In the genomic region with DNA sequence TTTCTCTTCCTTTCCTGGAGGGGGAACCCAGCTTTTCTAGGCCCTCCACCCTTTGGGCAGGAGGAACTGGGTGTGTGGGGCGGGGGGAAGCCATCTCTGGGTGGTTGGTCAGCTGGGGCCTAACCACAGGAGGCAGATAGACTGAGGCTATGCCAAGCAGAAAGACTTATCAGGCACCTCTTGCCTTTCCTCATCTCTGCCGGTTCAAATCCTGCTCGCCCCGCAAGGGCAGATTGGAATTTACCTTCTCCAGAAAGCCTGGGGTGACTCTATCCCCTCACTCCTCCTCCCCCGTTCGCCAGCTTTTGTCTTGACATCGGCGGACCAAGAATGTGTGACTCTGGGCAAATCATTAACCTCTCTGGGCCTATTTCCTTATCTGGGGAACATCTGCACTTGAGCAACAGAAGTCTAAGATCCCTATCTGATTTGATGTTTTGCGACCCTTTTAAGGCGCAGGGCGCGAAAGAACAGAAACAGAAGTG, we compare ENCODE assay signal across 1 cellular context.
TF ChIP-seq lines count a peak whose summit lies in the region.

No MANE protein-coding gene starts in this region.

TF ChIP-seq in K562, 482 proteins besides CTCF, POLR2A, EP300 and RAD21 (continued from another document and continues in another):
- TF ChIP-seq, protein P1, sequence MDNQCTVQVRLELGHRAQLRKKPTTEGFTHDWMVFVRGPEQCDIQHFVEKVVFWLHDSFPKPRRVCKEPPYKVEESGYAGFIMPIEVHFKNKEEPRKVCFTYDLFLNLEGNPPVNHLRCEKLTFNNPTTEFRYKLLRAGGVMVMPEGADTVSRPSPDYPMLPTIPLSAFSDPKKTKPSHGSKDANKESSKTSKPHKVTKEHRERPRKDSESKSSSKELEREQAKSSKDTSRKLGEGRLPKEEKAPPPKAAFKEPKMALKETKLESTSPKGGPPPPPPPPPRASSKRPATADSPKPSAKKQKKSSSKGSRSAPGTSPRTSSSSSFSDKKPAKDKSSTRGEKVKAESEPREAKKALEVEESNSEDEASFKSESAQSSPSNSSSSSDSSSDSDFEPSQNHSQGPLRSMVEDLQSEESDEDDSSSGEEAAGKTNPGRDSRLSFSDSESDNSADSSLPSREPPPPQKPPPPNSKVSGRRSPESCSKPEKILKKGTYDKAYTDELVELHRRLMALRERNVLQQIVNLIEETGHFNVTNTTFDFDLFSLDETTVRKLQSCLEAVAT (IDR thresholded peaks at IDR 0.05), result peak in 1 of 2 experiments; percentile 64; a peak in 1 of 4 replicates
- no peak for TF ChIP-seq LARP7 (IDR thresholded peaks at IDR 0.05)
- no peak for TF ChIP-seq MAFG (tag; conservative IDR thresholded peaks at IDR 0.05)
- TF ChIP-seq, protein P2, sequence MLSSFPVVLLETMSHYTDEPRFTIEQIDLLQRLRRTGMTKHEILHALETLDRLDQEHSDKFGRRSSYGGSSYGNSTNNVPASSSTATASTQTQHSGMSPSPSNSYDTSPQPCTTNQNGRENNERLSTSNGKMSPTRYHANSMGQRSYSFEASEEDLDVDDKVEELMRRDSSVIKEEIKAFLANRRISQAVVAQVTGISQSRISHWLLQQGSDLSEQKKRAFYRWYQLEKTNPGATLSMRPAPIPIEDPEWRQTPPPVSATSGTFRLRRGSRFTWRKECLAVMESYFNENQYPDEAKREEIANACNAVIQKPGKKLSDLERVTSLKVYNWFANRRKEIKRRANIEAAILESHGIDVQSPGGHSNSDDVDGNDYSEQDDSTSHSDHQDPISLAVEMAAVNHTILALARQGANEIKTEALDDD (IDR thresholded peaks at IDR 0.05), result 0 out of 2 replicates have a peak, but pooled peaks have one; percentile 26
- TF ChIP-seq SMARCE1 (IDR thresholded peaks at IDR 0.05), result peak; percentile 74; the same call in 1 of the 2 replicates
- TF ChIP-seq, protein P3, sequence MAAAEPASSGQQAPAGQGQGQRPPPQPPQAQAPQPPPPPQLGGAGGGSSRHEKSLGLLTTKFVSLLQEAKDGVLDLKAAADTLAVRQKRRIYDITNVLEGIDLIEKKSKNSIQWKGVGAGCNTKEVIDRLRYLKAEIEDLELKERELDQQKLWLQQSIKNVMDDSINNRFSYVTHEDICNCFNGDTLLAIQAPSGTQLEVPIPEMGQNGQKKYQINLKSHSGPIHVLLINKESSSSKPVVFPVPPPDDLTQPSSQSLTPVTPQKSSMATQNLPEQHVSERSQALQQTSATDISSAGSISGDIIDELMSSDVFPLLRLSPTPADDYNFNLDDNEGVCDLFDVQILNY (CRISPR knock-in tag; IDR thresholded peaks at IDR 0.05), result no peak
- peak; percentile 50 for TF ChIP-seq GATA2 (CRISPR knock-in tag; IDR thresholded peaks at IDR 0.05)
- TF ChIP-seq BRD9 (IDR thresholded peaks at IDR 0.05; ENCODE audit: low read depth, partially characterized antibody), result peak; percentile 76
- peak; percentile 47; the same call in 1 of the 2 replicates for TF ChIP-seq SPI1 (IDR thresholded peaks at IDR 0.05; ENCODE audit: borderline replicate concordance, low read depth, low read length)
- 0 out of 3 replicates have a peak, but pooled peaks of 1 of the 2 experiments have one; percentile 10 for TF ChIP-seq CBX3 (IDR thresholded peaks at IDR 0.05; ENCODE audit: borderline replicate concordance in 1 of 2, low read length in 2 of 2)
- TF ChIP-seq FOXJ2 (tag; IDR thresholded peaks at IDR 0.05), result peak; percentile 17; the same call in 1 of the 2 replicates
- peak; percentile 57; the same call in 1 of the 2 replicates for TF ChIP-seq CBFB (CRISPR knock-in tag; IDR thresholded peaks at IDR 0.05)
- TF ChIP-seq, protein P4, sequence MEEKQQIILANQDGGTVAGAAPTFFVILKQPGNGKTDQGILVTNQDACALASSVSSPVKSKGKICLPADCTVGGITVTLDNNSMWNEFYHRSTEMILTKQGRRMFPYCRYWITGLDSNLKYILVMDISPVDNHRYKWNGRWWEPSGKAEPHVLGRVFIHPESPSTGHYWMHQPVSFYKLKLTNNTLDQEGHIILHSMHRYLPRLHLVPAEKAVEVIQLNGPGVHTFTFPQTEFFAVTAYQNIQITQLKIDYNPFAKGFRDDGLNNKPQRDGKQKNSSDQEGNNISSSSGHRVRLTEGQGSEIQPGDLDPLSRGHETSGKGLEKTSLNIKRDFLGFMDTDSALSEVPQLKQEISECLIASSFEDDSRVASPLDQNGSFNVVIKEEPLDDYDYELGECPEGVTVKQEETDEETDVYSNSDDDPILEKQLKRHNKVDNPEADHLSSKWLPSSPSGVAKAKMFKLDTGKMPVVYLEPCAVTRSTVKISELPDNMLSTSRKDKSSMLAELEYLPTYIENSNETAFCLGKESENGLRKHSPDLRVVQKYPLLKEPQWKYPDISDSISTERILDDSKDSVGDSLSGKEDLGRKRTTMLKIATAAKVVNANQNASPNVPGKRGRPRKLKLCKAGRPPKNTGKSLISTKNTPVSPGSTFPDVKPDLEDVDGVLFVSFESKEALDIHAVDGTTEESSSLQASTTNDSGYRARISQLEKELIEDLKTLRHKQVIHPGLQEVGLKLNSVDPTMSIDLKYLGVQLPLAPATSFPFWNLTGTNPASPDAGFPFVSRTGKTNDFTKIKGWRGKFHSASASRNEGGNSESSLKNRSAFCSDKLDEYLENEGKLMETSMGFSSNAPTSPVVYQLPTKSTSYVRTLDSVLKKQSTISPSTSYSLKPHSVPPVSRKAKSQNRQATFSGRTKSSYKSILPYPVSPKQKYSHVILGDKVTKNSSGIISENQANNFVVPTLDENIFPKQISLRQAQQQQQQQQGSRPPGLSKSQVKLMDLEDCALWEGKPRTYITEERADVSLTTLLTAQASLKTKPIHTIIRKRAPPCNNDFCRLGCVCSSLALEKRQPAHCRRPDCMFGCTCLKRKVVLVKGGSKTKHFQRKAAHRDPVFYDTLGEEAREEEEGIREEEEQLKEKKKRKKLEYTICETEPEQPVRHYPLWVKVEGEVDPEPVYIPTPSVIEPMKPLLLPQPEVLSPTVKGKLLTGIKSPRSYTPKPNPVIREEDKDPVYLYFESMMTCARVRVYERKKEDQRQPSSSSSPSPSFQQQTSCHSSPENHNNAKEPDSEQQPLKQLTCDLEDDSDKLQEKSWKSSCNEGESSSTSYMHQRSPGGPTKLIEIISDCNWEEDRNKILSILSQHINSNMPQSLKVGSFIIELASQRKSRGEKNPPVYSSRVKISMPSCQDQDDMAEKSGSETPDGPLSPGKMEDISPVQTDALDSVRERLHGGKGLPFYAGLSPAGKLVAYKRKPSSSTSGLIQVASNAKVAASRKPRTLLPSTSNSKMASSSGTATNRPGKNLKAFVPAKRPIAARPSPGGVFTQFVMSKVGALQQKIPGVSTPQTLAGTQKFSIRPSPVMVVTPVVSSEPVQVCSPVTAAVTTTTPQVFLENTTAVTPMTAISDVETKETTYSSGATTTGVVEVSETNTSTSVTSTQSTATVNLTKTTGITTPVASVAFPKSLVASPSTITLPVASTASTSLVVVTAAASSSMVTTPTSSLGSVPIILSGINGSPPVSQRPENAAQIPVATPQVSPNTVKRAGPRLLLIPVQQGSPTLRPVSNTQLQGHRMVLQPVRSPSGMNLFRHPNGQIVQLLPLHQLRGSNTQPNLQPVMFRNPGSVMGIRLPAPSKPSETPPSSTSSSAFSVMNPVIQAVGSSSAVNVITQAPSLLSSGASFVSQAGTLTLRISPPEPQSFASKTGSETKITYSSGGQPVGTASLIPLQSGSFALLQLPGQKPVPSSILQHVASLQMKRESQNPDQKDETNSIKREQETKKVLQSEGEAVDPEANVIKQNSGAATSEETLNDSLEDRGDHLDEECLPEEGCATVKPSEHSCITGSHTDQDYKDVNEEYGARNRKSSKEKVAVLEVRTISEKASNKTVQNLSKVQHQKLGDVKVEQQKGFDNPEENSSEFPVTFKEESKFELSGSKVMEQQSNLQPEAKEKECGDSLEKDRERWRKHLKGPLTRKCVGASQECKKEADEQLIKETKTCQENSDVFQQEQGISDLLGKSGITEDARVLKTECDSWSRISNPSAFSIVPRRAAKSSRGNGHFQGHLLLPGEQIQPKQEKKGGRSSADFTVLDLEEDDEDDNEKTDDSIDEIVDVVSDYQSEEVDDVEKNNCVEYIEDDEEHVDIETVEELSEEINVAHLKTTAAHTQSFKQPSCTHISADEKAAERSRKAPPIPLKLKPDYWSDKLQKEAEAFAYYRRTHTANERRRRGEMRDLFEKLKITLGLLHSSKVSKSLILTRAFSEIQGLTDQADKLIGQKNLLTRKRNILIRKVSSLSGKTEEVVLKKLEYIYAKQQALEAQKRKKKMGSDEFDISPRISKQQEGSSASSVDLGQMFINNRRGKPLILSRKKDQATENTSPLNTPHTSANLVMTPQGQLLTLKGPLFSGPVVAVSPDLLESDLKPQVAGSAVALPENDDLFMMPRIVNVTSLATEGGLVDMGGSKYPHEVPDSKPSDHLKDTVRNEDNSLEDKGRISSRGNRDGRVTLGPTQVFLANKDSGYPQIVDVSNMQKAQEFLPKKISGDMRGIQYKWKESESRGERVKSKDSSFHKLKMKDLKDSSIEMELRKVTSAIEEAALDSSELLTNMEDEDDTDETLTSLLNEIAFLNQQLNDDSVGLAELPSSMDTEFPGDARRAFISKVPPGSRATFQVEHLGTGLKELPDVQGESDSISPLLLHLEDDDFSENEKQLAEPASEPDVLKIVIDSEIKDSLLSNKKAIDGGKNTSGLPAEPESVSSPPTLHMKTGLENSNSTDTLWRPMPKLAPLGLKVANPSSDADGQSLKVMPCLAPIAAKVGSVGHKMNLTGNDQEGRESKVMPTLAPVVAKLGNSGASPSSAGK (IDR thresholded peaks at IDR 0.05), result no peak
- peak; percentile 29; the same call in 1 of the 2 replicates for TF ChIP-seq ARID1B (IDR thresholded peaks at IDR 0.05)
- TF ChIP-seq FOXK1 (CRISPR knock-in tag; IDR thresholded peaks at IDR 0.05; ENCODE audit: borderline replicate concordance), result no peak
- TF ChIP-seq MTA3 (IDR thresholded peaks at IDR 0.05; ENCODE audit: borderline replicate concordance), result 0 out of 2 replicates have a peak, but pooled peaks have one; percentile 11
- TF ChIP-seq ZNF175 (CRISPR knock-in tag; IDR thresholded peaks at IDR 0.05; ENCODE audit: low read depth), result peak; percentile 43; the same call in 1 of the 2 replicates
- peak; percentile 32; the same call in 1 of the 2 replicates for TF ChIP-seq DPF2 (IDR thresholded peaks at IDR 0.05)
- TF ChIP-seq HNRNPK (IDR thresholded peaks at IDR 0.05; ENCODE audit: low read depth, low read length, poor library complexity, severe bottlenecking), result no peak
- TF ChIP-seq, protein P5, sequence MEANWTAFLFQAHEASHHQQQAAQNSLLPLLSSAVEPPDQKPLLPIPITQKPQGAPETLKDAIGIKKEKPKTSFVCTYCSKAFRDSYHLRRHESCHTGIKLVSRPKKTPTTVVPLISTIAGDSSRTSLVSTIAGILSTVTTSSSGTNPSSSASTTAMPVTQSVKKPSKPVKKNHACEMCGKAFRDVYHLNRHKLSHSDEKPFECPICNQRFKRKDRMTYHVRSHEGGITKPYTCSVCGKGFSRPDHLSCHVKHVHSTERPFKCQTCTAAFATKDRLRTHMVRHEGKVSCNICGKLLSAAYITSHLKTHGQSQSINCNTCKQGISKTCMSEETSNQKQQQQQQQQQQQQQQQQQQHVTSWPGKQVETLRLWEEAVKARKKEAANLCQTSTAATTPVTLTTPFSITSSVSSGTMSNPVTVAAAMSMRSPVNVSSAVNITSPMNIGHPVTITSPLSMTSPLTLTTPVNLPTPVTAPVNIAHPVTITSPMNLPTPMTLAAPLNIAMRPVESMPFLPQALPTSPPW (CRISPR knock-in tag; IDR thresholded peaks at IDR 0.05), result peak; percentile 3; the same call in 1 of the 2 replicates
- TF ChIP-seq, protein P6, sequence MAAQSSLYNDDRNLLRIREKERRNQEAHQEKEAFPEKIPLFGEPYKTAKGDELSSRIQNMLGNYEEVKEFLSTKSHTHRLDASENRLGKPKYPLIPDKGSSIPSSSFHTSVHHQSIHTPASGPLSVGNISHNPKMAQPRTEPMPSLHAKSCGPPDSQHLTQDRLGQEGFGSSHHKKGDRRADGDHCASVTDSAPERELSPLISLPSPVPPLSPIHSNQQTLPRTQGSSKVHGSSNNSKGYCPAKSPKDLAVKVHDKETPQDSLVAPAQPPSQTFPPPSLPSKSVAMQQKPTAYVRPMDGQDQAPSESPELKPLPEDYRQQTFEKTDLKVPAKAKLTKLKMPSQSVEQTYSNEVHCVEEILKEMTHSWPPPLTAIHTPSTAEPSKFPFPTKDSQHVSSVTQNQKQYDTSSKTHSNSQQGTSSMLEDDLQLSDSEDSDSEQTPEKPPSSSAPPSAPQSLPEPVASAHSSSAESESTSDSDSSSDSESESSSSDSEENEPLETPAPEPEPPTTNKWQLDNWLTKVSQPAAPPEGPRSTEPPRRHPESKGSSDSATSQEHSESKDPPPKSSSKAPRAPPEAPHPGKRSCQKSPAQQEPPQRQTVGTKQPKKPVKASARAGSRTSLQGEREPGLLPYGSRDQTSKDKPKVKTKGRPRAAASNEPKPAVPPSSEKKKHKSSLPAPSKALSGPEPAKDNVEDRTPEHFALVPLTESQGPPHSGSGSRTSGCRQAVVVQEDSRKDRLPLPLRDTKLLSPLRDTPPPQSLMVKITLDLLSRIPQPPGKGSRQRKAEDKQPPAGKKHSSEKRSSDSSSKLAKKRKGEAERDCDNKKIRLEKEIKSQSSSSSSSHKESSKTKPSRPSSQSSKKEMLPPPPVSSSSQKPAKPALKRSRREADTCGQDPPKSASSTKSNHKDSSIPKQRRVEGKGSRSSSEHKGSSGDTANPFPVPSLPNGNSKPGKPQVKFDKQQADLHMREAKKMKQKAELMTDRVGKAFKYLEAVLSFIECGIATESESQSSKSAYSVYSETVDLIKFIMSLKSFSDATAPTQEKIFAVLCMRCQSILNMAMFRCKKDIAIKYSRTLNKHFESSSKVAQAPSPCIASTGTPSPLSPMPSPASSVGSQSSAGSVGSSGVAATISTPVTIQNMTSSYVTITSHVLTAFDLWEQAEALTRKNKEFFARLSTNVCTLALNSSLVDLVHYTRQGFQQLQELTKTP (IDR thresholded peaks at IDR 0.05; ENCODE audit: low read depth in 1 of 2, partially characterized antibody in 2 of 2), result peak in 1 of 2 experiments; percentile 10
- no peak for TF ChIP-seq PHF21A (IDR thresholded peaks at IDR 0.05; ENCODE audit: borderline replicate concordance, low read depth)
- TF ChIP-seq, protein P7, sequence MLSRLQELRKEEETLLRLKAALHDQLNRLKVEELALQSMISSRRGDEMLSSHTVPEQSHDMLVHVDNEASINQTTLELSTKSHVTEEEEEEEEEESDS (CRISPR knock-in tag; IDR thresholded peaks at IDR 0.05), result no peak
- TF ChIP-seq PHB2 (IDR thresholded peaks at IDR 0.05; ENCODE audit: low read depth), result no peak
- no peak for TF ChIP-seq ATF7 (IDR thresholded peaks at IDR 0.05)
- TF ChIP-seq PTTG1 (tag; IDR thresholded peaks at IDR 0.05; ENCODE audit: low read depth), result no peak
- 0 out of 2 replicates have a peak, but pooled peaks have one; percentile 62 for TF ChIP-seq NFRKB (IDR thresholded peaks at IDR 0.05; ENCODE audit: low read depth)
- no peak for TF ChIP-seq HDAC1 (IDR thresholded peaks at IDR 0.05)
- TF ChIP-seq GATAD2A (IDR thresholded peaks at IDR 0.05), result no peak
- TF ChIP-seq ZNF507 (tag; conservative IDR thresholded peaks at IDR 0.05), result no peak
